In the genomic region with DNA sequence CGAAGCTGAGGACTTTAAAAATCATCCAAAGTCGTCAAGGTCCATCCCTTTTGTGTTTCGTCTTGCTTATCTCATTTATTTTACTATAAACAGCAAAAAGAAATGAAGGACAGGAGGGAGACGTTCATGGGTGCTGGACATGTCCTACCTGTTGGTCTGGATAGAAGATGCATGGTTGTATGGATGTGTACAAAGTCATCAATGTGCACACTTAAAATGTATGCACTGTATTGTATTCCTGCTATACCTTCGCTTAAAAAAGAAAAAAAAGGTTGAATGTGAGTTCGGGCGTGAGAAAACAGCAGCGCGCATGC, we compare ENCODE assay signal across 8 cellular contexts. TPM values are rescaled to one million over a fixed set of nuclear protein-coding genes. Genes with fewer than 3 reads are reported as not detected.
DNase-seq lines count a peak whose midpoint lies in the region; ATAC-seq and TF ChIP-seq lines count a peak whose summit lies in the region.

No MANE protein-coding gene starts in this region.

- H3K36me3 ChIP-seq in BJ (ENCODE audit: control insufficient read depth, insufficient read depth, low read length) = no peaks in the 10 kb centered on the region; the same call in none of the 2 replicates
- no peaks in the 10 kb centered on the region for H3K36me3 ChIP-seq in colonic mucosa

- POLR2A ChIA-PET in BJ (lab: Charles Lee) = interaction anchor here (0.7 kb wide), 1 partner anchor 145 kb away, joined by 8 read pairs; no protein-coding TSS in a partner anchor
- POLR2A ChIA-PET in naive thymus-derived CD8-positive, alpha-beta T cell (lab: Charles Lee) = interaction anchor here (0.7 to 17.4 kb wide), 25 partner anchors 8 to 352 kb away, joined by 3 to 437 read pairs (median 11); partner anchors contain the start of genes GRPEL1, KIAA0232, MRFAP1 and S100P

- no peaks in the 10 kb centered on the region for H3K27me3 ChIP-seq in BJ (ENCODE audit: control insufficient read depth, insufficient read depth, low read length)
- no peaks in the 10 kb centered on the region for H3K27me3 ChIP-seq in colonic mucosa

- H3K4me1 Mint-ChIP-seq in IgD-negative memory B cell = peaks cover 16 to 29% (median 24%) of the 10 kb centered on the region in 3 donors
- H3K4me1 Mint-ChIP-seq in naive thymus-derived CD8-positive, alpha-beta T cell = peaks cover 17 to 51% (median 38%) of the 10 kb centered on the region in 4 donors

- H3K27ac Mint-ChIP-seq in IgD-negative memory B cell = peak overlapping the region; percentile 91 to 97 (median 96)
- H3K27ac Mint-ChIP-seq in naive thymus-derived CD8-positive, alpha-beta T cell = peak overlapping the region; percentile 91 to 99 (median 97)

- peak overlapping the region in 1 of 2 donors; percentile 96 for H3K9ac ChIP-seq in colonic mucosa (ENCODE audit: low read depth in 2 of 2, low read length in 2 of 2)

- no peaks in the 10 kb centered on the region for H3K27me3 Mint-ChIP-seq in IgD-negative memory B cell
- peaks cover 0 to 2% (median 0%) of the 10 kb centered on the region in 5 donors for H3K27me3 Mint-ChIP-seq in naive thymus-derived CD8-positive, alpha-beta T cell

- DNase-seq in BJ (ENCODE audit: low read depth) = no peak
- DNase-seq in colonic mucosa = no peak
- no peak for DNase-seq in naive thymus-derived CD8-positive, alpha-beta T cell
- no peak for DNase-seq in stimulated activated CD4-positive, alpha-beta T cell treated with anti-CD3 and anti-CD28 coated beads, Interleukin-15, amount 100 ng/mL, for 24 hours

- CTCF ChIA-PET in BJ (lab: Yijun Ruan, JAX) = interaction anchor here (1.0 to 1.1 kb wide), 2 partner anchors 22 to 157 kb away, joined by 3 read pairs; partner anchors contain the start of gene S100P

- peak overlapping the region; percentile 91 to 99 (median 97) for H3K4me3 Mint-ChIP-seq in IgD-negative memory B cell
- H3K4me3 Mint-ChIP-seq in naive thymus-derived CD8-positive, alpha-beta T cell = peak overlapping the region; percentile 84 to 98 (median 94)

- no peak for ATAC-seq in naive thymus-derived CD8-positive, alpha-beta T cell
- ATAC-seq in HG02970 (IDR thresholded peaks at IDR 0.05; ENCODE audit: low FRiP score, unreplicated experiment) = no peak
- no peak for ATAC-seq in GM21717 (IDR thresholded peaks at IDR 0.05; ENCODE audit: unreplicated experiment)
- ATAC-seq in HG03469 (IDR thresholded peaks at IDR 0.05; ENCODE audit: unreplicated experiment) = no peak

- no peaks in the 10 kb centered on the region for H3K4me1 ChIP-seq in colonic mucosa

- intact Hi-C loops in colonic mucosa (cut with DNase I) = loop anchor here (2.0 to 10.0 kb wide), 3 partner anchors 73 to 357 kb away; no protein-coding TSS in a partner anchor

- no peaks in the 10 kb centered on the region for H3K36me3 Mint-ChIP-seq in IgD-negative memory B cell
- peaks cover 0 to 10% (median 0%) of the 10 kb centered on the region in 3 donors for H3K36me3 Mint-ChIP-seq in naive thymus-derived CD8-positive, alpha-beta T cell

- peaks cover 0 to 3% (median 0%) of the 10 kb centered on the region in 3 donors for H3K9me3 Mint-ChIP-seq in IgD-negative memory B cell
- no peaks in the 10 kb centered on the region for H3K9me3 Mint-ChIP-seq in naive thymus-derived CD8-positive, alpha-beta T cell

- no peaks in the 10 kb centered on the region for H3K9me3 ChIP-seq in colonic mucosa

- peak overlapping the region; percentile 92 for H3K4me3 ChIP-seq in BJ (ENCODE audit: low read depth, low read length)
- H3K4me3 ChIP-seq in colonic mucosa = peak overlapping the region; percentile 77

- no peak for TF ChIP-seq CTCF in BJ (IDR thresholded peaks at IDR 0.05; ENCODE audit: insufficient read depth, low read depth, low read length)
- TF ChIP-seq CTCF in colonic mucosa (IDR thresholded peaks at IDR 0.05) = no peak

- peak overlapping the region; percentile 92 for H3K27ac ChIP-seq in colonic mucosa

RNA-seq across cellular contexts. Expression of gene BLOC1S4, which starts 0.3 kb away (rescaled TPM):
- polyA plus RNA-seq in BJ (2011; rRNA removed) (10.4 and 12.6 TPM in 2 replicates), IgD-negative memory B cell (55.9 TPM)
- 4.6 and 5.0 TPM in 2 replicates for polyA minus RNA-seq in BJ (2011; rRNA and poly(A)+ RNA removed)
- total RNA-seq in colonic mucosa = 10 to 100 TPM; 14.4 to 16.4 TPM
- 10 to 100 TPM; 38.7 to 40.0 TPM for total RNA-seq in naive thymus-derived CD8-positive, alpha-beta T cell
- polyA plus RNA-seq in naive thymus-derived CD8-positive, alpha-beta T cell = 10 to 100 TPM; 65.8 to 81.6 (median 75.4) TPM

RNA-seq across cellular contexts. Expression of gene MRFAP1L1, which starts 6.0 kb away (rescaled TPM):
- polyA plus RNA-seq in BJ (2011; rRNA removed) (35.5 and 54.1 TPM in 2 replicates), IgD-negative memory B cell (69.2 TPM)
- polyA minus RNA-seq in BJ (2011; rRNA and poly(A)+ RNA removed) = 10.0 and 14.4 TPM in 2 replicates
- 10 to 100 TPM; 33.6 to 37.4 TPM for total RNA-seq in colonic mucosa
- 100 to 1,000 TPM; 123 to 127 TPM for total RNA-seq in naive thymus-derived CD8-positive, alpha-beta T cell
- 100 to 1,000 TPM; 102 to 124 (median 105) TPM for polyA plus RNA-seq in naive thymus-derived CD8-positive, alpha-beta T cell

RNA-seq across cellular contexts. Expression of gene S100P, which starts 22.0 kb away (rescaled TPM):
- 0.06 and 0.07 TPM in 2 replicates for polyA plus RNA-seq in BJ (2011; rRNA removed)
- polyA minus RNA-seq in BJ (2011; rRNA and poly(A)+ RNA removed) = not detected in 2 replicates
- polyA plus RNA-seq in IgD-negative memory B cell = not detected
- 100 to 1,000 TPM; 137 to 547 TPM for total RNA-seq in colonic mucosa
- total RNA-seq in naive thymus-derived CD8-positive, alpha-beta T cell = 1 to 10 TPM in 1 of 2 experiments, under 1 TPM in 1; 0.39 to 3.0 TPM
- polyA plus RNA-seq in naive thymus-derived CD8-positive, alpha-beta T cell = 1 to 10 TPM in 1 of 3 donors, not detected in 2; 3.2 TPM
